In the genomic region with DNA sequence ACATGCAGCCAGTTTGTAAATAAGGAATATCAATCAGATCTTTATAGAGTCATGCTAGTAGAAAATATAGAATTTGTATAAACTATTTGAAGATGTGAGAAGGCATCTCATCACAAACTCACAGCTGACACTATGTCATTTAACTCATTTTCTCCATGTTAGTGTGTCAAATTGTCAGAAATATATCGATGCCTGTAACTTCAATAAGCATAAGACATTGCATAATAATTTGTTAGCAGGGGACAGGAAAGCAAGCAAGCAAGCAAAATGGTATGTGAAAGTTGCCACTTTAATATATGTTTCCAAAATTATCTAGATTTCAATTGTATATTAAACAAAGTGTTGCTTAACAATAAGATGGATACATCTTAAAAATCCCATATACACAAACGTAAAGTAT, we compare ENCODE assay signal across 9 cellular contexts.
"Had no signal": no experiment of that assay in that cellular context is flagged by ENCODE, and none has a peak within 500 bp of the region (broad histone marks: within the 10 kb centered on the region; RNA-seq: fewer than 3 reads in every experiment).

No MANE protein-coding gene starts in this region.

- H2AFZ ChIP-seq: GM23248, GM23338 had no signal

- H3K9ac ChIP-seq: GM23248 had no signal

- H3K27ac ChIP-seq: GM23248 had no signal

- FAIRE-seq: H1 had no signal

- H3K4me3 Mint-ChIP-seq: GM23338, H9, HFFc6 had no signal

- H3K4me3 ChIP-seq: GM23248, GM23338, HAP-1 had no signal

- H3K4me1 Mint-ChIP-seq: GM23338, H9 had no signal

- H3K9me3 ChIP-seq: HAP-1 had no signal

- H3K27ac Mint-ChIP-seq: GM23338, H9, HFFc6 had no signal

- DNase-seq: GOT3, H7, H9 had no signal

- H3K9me3 Mint-ChIP-seq: GM23338, H9, HFFc6 had no signal

- H3K4me2 ChIP-seq: GM23338 had no signal

- H3K36me3 ChIP-seq: HAP-1 had no signal

- ATAC-seq: GM23338, HCT116 had no signal
